ENCODE assay signal across 9 cellular contexts in the genomic region with DNA sequence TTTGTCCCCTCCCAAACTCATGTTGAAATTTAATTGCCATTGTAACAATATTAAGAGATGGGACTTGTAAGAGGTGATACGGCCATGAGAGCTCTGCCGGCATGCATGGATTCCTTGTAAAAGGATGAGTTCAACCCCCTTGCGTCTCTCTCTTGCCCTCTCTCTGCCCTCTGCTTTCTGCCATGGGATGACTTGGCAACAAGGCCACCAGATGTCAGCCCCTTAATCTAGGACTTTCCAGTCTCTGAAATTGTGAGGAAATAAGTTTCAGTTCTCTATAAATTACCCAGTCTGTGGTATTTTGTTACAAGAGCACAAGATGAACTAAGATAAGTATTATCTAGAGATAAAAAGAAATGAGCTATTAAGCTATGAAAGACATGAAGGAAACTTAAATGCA.
A peak's percentile ranks its signal among the peaks of the same experiment; 100 is the strongest.
DNase-seq lines count a peak whose midpoint lies in the region; ATAC-seq lines count a peak whose summit lies in the region.
"Had no signal": no experiment of that assay in that cellular context is flagged by ENCODE, and none has a peak within 500 bp of the region (broad histone marks: within the 10 kb centered on the region; RNA-seq: fewer than 3 reads in every experiment).

No MANE protein-coding gene starts in this region.

- no peak overlapping the region for H4K8ac ChIP-seq in trophoblast cell (ENCODE audit: low read depth, low read length)

- H3K4me2 ChIP-seq in trophoblast cell (ENCODE audit: low read length): no peak overlapping the region

- H3K36me3 ChIP-seq in trophoblast cell (ENCODE audit: control insufficient read depth in 1 of 2, insufficient read depth in 2 of 2, low read length in 2 of 2): no peaks in the 10 kb centered on the region

- no peaks in the 10 kb centered on the region for H3K79me1 ChIP-seq in trophoblast cell (ENCODE audit: low read length)

- no peak overlapping the region for H3K23ac ChIP-seq in trophoblast cell (ENCODE audit: low read length)

- no peak overlapping the region for H2AK5ac ChIP-seq in trophoblast cell (ENCODE audit: low read length)

- H3K9ac ChIP-seq in trophoblast cell (ENCODE audit: low read length): no peak overlapping the region
- H3K9ac ChIP-seq: GM23248 had no signal

- no peak overlapping the region for H4K12ac ChIP-seq in trophoblast cell (ENCODE audit: low read depth, low read length)

- no CpG with 5 or more reads among the region's 3 CpGs for WGBS in trophoblast cell (ENCODE audit: extremely low coverage, insufficient coverage, insufficient read length)

- no peak overlapping the region for H2AFZ ChIP-seq in trophoblast cell (ENCODE audit: insufficient read depth, low read length, poor library complexity)
- H2AFZ ChIP-seq: GM23248 had no signal

- no peaks in the 10 kb centered on the region for H3K9me3 ChIP-seq in trophoblast cell (ENCODE audit: insufficient read depth, low read depth, low read length)

- H3K4me1 ChIP-seq in trophoblast cell (ENCODE audit: control insufficient read depth in 1 of 2, insufficient read depth in 2 of 2, low read length in 2 of 2): no peaks in the 10 kb centered on the region

- H4K91ac ChIP-seq in trophoblast cell (ENCODE audit: low read depth, low read length): no peak overlapping the region

- H3K18ac ChIP-seq in trophoblast cell (ENCODE audit: low read length): no peak overlapping the region

- no peaks in the 10 kb centered on the region for H3K27me3 ChIP-seq in trophoblast cell (ENCODE audit: insufficient read depth, low read length)

- H3K14ac ChIP-seq in trophoblast cell (ENCODE audit: low read length): no peak overlapping the region

- H2BK5ac ChIP-seq in trophoblast cell (ENCODE audit: low read depth, low read length, poor library complexity): no peak overlapping the region

- no peak overlapping the region for H2BK12ac ChIP-seq in trophoblast cell (ENCODE audit: low read length)

- H3K27ac ChIP-seq in trophoblast cell (ENCODE audit: low read depth, low read length): no peak overlapping the region
- H3K27ac ChIP-seq: GM23248 had no signal

- H3K4ac ChIP-seq in trophoblast cell (ENCODE audit: low read depth, low read length): no peak overlapping the region

- peak; percentile 92 to 94 for DNase-seq in NOMO-1 (lab: John Stamatoyannopoulos, UW; ENCODE audit: unreplicated experiment in 2 of 2)
- DNase-seq in trophoblast cell: peak; percentile 2 to 30
- DNase-seq in HuH-7 (ENCODE audit: low spot score): no peak
- no peak for DNase-seq in NCI-H2081 (lab: John Stamatoyannopoulos, UW)
- DNase-seq in KG1 (lab: John Stamatoyannopoulos, UW): no peak
- DNase-seq: GM23248 had no signal

- H2BK120ac ChIP-seq in trophoblast cell (ENCODE audit: insufficient read depth, low read length, poor library complexity): no peak overlapping the region

- no peak overlapping the region for H3K4me3 ChIP-seq in trophoblast cell (ENCODE audit: low read depth, low read length)
- H3K4me3 ChIP-seq: GM23248 had no signal

- ATAC-seq in GM18909 (IDR thresholded peaks at IDR 0.05; ENCODE audit: poor library complexity, unreplicated experiment) (peak; percentile 57), HG02798 (IDR thresholded peaks at IDR 0.05; ENCODE audit: poor library complexity, unreplicated experiment) (peak; percentile 65)
- ATAC-seq: T-cell had no signal

- no peaks in the 10 kb centered on the region for H3K79me2 ChIP-seq in trophoblast cell (ENCODE audit: control insufficient read depth, insufficient read depth, low read length, poor library complexity)

Comparison
In these comparisons a context has a peak if more than half of its experiments do, and no peak if none do; other contexts are left out.
1. DNase-seq: peak in NOMO-1 (2 of 2) and trophoblast cell (2 of 2); none in HuH-7 (single experiment), NCI-H2081 (0 of 2) and KG1 (single experiment).